Comparison of ENCODE assay signal across 16 cellular contexts in the genomic region with DNA sequence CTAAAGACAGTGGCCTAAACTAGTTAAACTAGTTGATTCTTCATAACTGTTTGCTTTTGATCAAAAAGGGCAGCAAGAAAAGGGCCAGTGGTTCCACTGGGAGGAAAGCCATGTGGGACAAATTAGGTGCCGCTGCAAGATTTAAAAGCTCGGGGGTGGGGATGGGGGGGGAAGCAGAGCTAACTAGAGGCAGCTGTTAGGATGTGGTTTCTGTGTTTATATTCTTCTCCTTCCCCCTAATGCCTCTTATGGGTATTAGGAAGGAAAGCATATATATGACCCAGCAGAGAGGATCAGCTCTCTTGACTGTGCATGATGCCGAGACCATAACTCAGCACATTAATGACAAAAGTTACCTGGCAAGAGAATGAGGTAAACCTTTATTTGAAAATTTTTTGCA.
DNase-seq lines count a peak whose midpoint lies in the region; ATAC-seq and TF ChIP-seq lines count a peak whose summit lies in the region.
"Had no signal": no experiment of that assay in that cellular context is flagged by ENCODE, and none has a peak within 500 bp of the region (broad histone marks: within the 10 kb centered on the region; RNA-seq: fewer than 3 reads in every experiment).

No MANE protein-coding gene starts in this region.

- 35% methylated on average over 2 of the region's 3 CpGs for WGBS in mesenchymal stem cell

- no peak overlapping the region for H3K9ac ChIP-seq in HUES48 (ENCODE audit: low read depth, low read length)
- H3K9ac ChIP-seq in mesenchymal stem cell (ENCODE audit: low read length), result no peak overlapping the region

- in situ Hi-C loops in GM13977 (cut with MboI; ENCODE audit: low pct_unique_long_range_greater_than_20kb, low sequenced_read_pairs, unreplicated experiment), result no loop called here

- H3K4me1 ChIP-seq in HUES48 (ENCODE audit: control insufficient read depth, insufficient read depth, low read length), result peaks cover 57% of the 10 kb centered on the region
- peaks cover 8% of the 10 kb centered on the region for H3K4me1 ChIP-seq in mesenchymal stem cell (ENCODE audit: control insufficient read depth, insufficient read depth, low read depth, low read length)
- no peaks in the 10 kb centered on the region for H3K4me1 ChIP-seq in osteoblast (ENCODE audit: insufficient read depth, low read length)
- no peaks in the 10 kb centered on the region for H3K4me1 ChIP-seq in effector memory CD4-positive, alpha-beta T cell (ENCODE audit: control insufficient read depth, insufficient read depth, low read length, poor library complexity, severe bottlenecking)
- H3K4me1 ChIP-seq: pancreas, SJSA1 had no signal

- no peak for TF ChIP-seq CTCF in osteoblast (IDR thresholded peaks at IDR 0.05; ENCODE audit: extremely low read depth, low read depth, low read length)
- no peak for TF ChIP-seq CTCF in GM13977 (IDR thresholded peaks at IDR 0.05; ENCODE audit: extremely low read depth, insufficient read depth, missing control alignments)

- peak overlapping the region; percentile 5 for H3K27ac ChIP-seq in HUES48 (ENCODE audit: low read depth, low read length)
- no peak overlapping the region for H3K27ac ChIP-seq in mesenchymal stem cell (ENCODE audit: low read length, poor library complexity, severe bottlenecking)
- no peak overlapping the region for H3K27ac ChIP-seq in osteoblast (ENCODE audit: low read depth, low read length)
- no peak overlapping the region for H3K27ac ChIP-seq in effector memory CD4-positive, alpha-beta T cell (ENCODE audit: insufficient read depth, low read length, poor library complexity, severe bottlenecking)
- H3K27ac ChIP-seq: pancreas, SJSA1, transverse colon had no signal

- H2BK5ac ChIP-seq in mesenchymal stem cell (ENCODE audit: low read depth, low read length, poor library complexity, severe bottlenecking), result no peak overlapping the region

- no peak overlapping the region for H2AFZ ChIP-seq in mesenchymal stem cell (ENCODE audit: low read depth, low read length)
- no peak overlapping the region for H2AFZ ChIP-seq in osteoblast (ENCODE audit: low read length)

- H3K23ac ChIP-seq in mesenchymal stem cell (ENCODE audit: low read length in 2 of 2), result no peak overlapping the region

- peak; percentile 72 for ATAC-seq in GM18868 (IDR thresholded peaks at IDR 0.05; ENCODE audit: unreplicated experiment)
- no peak for ATAC-seq in GM21390 (IDR thresholded peaks at IDR 0.05; ENCODE audit: unreplicated experiment)
- ATAC-seq: pancreas had no signal

- H3K36me3 ChIP-seq in HUES48 (ENCODE audit: control insufficient read depth, insufficient read depth, low read length) (no peaks in the 10 kb centered on the region), mesenchymal stem cell (ENCODE audit: control insufficient read depth in 1 of 2, insufficient read depth in 2 of 2, low read depth in 1 of 2, low read length in 2 of 2) (peaks cover 0 to 3% of the 10 kb centered on the region in 2 experiments), osteoblast (ENCODE audit: insufficient read depth, low read length) (no peaks in the 10 kb centered on the region)
- no peaks in the 10 kb centered on the region for H3K36me3 ChIP-seq in effector memory CD4-positive, alpha-beta T cell (ENCODE audit: control insufficient read depth, insufficient read depth, low read length)
- H3K36me3 ChIP-seq: pancreas, SJSA1, transverse colon had no signal

- H3K4me2 ChIP-seq in mesenchymal stem cell (ENCODE audit: low read length, poor library complexity, severe bottlenecking), result no peak overlapping the region
- no peak overlapping the region for H3K4me2 ChIP-seq in osteoblast (ENCODE audit: insufficient read depth, low read length)

- H2BK15ac ChIP-seq in mesenchymal stem cell (ENCODE audit: low read depth, poor library complexity, severe bottlenecking), result no peak overlapping the region

- H3K18ac ChIP-seq in mesenchymal stem cell (ENCODE audit: low read depth in 1 of 2, low read length in 2 of 2), result peak overlapping the region in 1 of 2 experiments; percentile 3

- no peaks in the 10 kb centered on the region for H3K9me3 ChIP-seq in HUES48 (ENCODE audit: control insufficient read depth, insufficient read depth, low read length)
- no peaks in the 10 kb centered on the region for H3K9me3 ChIP-seq in mesenchymal stem cell (ENCODE audit: control insufficient read depth, low read length)
- H3K9me3 ChIP-seq in osteoblast (ENCODE audit: low read depth, low read length), result no peaks in the 10 kb centered on the region
- no peaks in the 10 kb centered on the region for H3K9me3 ChIP-seq in effector memory CD4-positive, alpha-beta T cell (ENCODE audit: control insufficient read depth, low read length)
- H3K9me3 ChIP-seq: pancreas, SJSA1, transverse colon had no signal

- H3K14ac ChIP-seq in mesenchymal stem cell (ENCODE audit: low read length in 2 of 2), result no peak overlapping the region

- H4K8ac ChIP-seq in mesenchymal stem cell (ENCODE audit: low read length), result no peak overlapping the region

- no peak overlapping the region for H2BK120ac ChIP-seq in mesenchymal stem cell (ENCODE audit: low read depth, low read length)

- no peak overlapping the region for H4K91ac ChIP-seq in mesenchymal stem cell (ENCODE audit: low read length)

- H3K79me1 ChIP-seq in mesenchymal stem cell (replicated peaks; ENCODE audit: low read length, poor library complexity, severe bottlenecking), result peaks cover 11% of the 10 kb centered on the region

- H2AK5ac ChIP-seq in mesenchymal stem cell (ENCODE audit: low read length, severe bottlenecking), result no peak overlapping the region

- H3K4ac ChIP-seq in mesenchymal stem cell (ENCODE audit: low read depth in 1 of 2, low read length in 2 of 2), result no peak overlapping the region

- H3K4me3 ChIP-seq in HUES48 (ENCODE audit: low read depth, low read length) (no peak overlapping the region), mesenchymal stem cell (ENCODE audit: insufficient read depth in 1 of 2, low read depth in 1 of 2, low read length in 2 of 2) (no peak overlapping the region), osteoblast (ENCODE audit: insufficient read depth, low read length) (no peak overlapping the region)
- no peak overlapping the region for H3K4me3 ChIP-seq in effector memory CD4-positive, alpha-beta T cell (ENCODE audit: insufficient read depth, low read depth, low read length, poor library complexity, severe bottlenecking)
- H3K4me3 ChIP-seq: pancreas, SJSA1, transverse colon had no signal

- H4K20me1 ChIP-seq in osteoblast (ENCODE audit: insufficient read depth, low read length), result no peaks in the 10 kb centered on the region

- DNase-seq in SK-N-DZ (ENCODE audit: low spot score) (peak; percentile 24), mesenchymal stem cell (peak; percentile 41), osteoblast (ENCODE audit: insufficient read length, low spot score, missing footprints) (no peak), GM13977 (ENCODE audit: low spot score) (no peak)
- no peak for DNase-seq in effector memory CD4-positive, alpha-beta T cell
- DNase-seq: cerebellar nuclear complex, COR-L47, mesendoderm, NCI-H1417, NCI-H510A, pancreas, transverse colon had no signal

- H2BK12ac ChIP-seq in mesenchymal stem cell (ENCODE audit: low read length in 2 of 2), result no peak overlapping the region

- H3K27me3 ChIP-seq in HUES48 (ENCODE audit: control insufficient read depth, insufficient read depth, low read length), result no peaks in the 10 kb centered on the region
- H3K27me3 ChIP-seq in mesenchymal stem cell (ENCODE audit: control insufficient read depth in 1 of 2, insufficient read depth in 1 of 2, low read length in 2 of 2), result no peaks in the 10 kb centered on the region
- H3K27me3 ChIP-seq in osteoblast (ENCODE audit: insufficient read depth, low read length), result no peaks in the 10 kb centered on the region
- no peaks in the 10 kb centered on the region for H3K27me3 ChIP-seq in effector memory CD4-positive, alpha-beta T cell (replicated peaks; ENCODE audit: control insufficient read depth, insufficient read depth, low read length, poor library complexity, severe bottlenecking)
- H3K27me3 ChIP-seq: pancreas, transverse colon had no signal

- peaks cover 14% of the 10 kb centered on the region for H3K79me2 ChIP-seq in osteoblast (ENCODE audit: insufficient read depth, low read length)

Comparison
In these comparisons a context has a peak if more than half of its experiments do, and no peak if none do; other contexts are left out.
1. DNase-seq: peak in SK-N-DZ (single experiment) and mesenchymal stem cell (single experiment); none in osteoblast (single experiment), effector memory CD4-positive, alpha-beta T cell (0 of 3) and GM13977 (single experiment).